In the genomic region with DNA sequence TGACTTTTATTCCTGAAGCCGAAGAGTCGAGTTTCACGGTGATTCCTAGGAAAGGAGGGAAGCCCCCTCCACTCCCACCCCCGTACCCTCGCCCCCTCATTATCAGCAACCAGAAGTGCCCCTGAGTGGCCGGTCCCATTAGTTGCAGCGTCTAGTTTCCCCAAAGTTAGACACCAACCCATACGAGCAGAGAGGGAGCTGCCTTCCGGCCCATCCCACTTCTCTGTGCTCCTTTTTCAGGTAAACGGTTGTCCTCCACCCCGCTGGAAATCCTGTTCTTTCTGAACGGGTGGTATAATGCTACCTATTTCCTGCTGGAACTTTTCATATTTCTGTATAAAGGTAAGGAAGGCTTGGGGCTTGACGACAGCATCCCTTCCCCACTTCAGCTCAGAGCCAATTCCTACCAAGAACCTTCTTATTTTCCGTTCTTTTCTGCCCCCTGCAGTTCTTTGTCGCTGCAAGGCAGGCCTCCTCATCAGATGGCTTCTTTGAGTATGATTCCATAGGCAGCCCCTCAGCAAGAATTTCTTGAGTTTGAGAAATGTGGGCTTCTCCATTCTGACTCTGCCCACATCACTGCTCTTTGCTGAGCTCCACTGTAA, we compare ENCODE assay signal across 8 cellular contexts. TPM values are rescaled to one million over a fixed set of nuclear protein-coding genes. Genes with fewer than 3 reads are reported as not detected.
DNase-seq lines count a peak whose midpoint lies in the region; ATAC-seq and TF ChIP-seq lines count a peak whose summit lies in the region.

No MANE protein-coding gene starts in this region.

- intact Hi-C loops in activated T-helper 1 cell treated with anti-CD3 and anti-CD28 coated beads, Interleukin-12 subunit alpha, Interleukin-12 subunit beta, Interleukin-2, Interleukin-4 antibody, amounts not matched to agents 30 ng/mL and 10 ng/mL and 1 ng/mL, durations not matched to agents 14 hours and 24 hours and 36 hours (cut with micrococcal nuclease): loop anchor here (1.0 to 2.0 kb wide), 4 partner anchors 8 to 57 kb away; partner anchors contain the start of genes CPSF7 and CYB561A3
- intact Hi-C loops in left ventricle myocardium inferior (cut with micrococcal nuclease): no loop called here

- H3K4me1 Mint-ChIP-seq in activated T-helper 1 cell treated with anti-CD3 and anti-CD28 coated beads, Interleukin-12 subunit alpha, Interleukin-12 subunit beta, Interleukin-2, Interleukin-4 antibody, amounts not matched to agents 30 ng/mL and 10 ng/mL and 1 ng/mL, durations not matched to agents 14 hours and 24 hours and 36 hours (ENCODE audit: low read depth): peaks cover 26% of the 10 kb centered on the region

- H3K9me3 ChIP-seq in left ventricle myocardium inferior (replicated peaks): no peaks in the 10 kb centered on the region

- no peaks in the 10 kb centered on the region for H3K27me3 Mint-ChIP-seq in activated T-helper 1 cell treated with anti-CD3 and anti-CD28 coated beads, Interleukin-12 subunit alpha, Interleukin-12 subunit beta, Interleukin-2, Interleukin-4 antibody, amounts not matched to agents 30 ng/mL and 10 ng/mL and 1 ng/mL, durations not matched to agents 14 hours and 24 hours and 36 hours (ENCODE audit: insufficient read depth)

- peaks cover 24% of the 10 kb centered on the region for H3K4me1 ChIP-seq in left ventricle myocardium inferior

- peak overlapping the region; percentile 88 for H3K4me3 ChIP-seq in left ventricle myocardium inferior

- TF ChIP-seq CTCF in left ventricle myocardium inferior (IDR thresholded peaks at IDR 0.05; ENCODE audit: borderline replicate concordance): no peak

- H3K27me3 ChIP-seq in left ventricle myocardium inferior (ENCODE audit: low read depth): no peaks in the 10 kb centered on the region

- H3K27ac ChIP-seq in left ventricle myocardium inferior (replicated peaks): peak overlapping the region; percentile 89

- H3K9me3 Mint-ChIP-seq in activated T-helper 1 cell treated with anti-CD3 and anti-CD28 coated beads, Interleukin-12 subunit alpha, Interleukin-12 subunit beta, Interleukin-2, Interleukin-4 antibody, amounts not matched to agents 30 ng/mL and 10 ng/mL and 1 ng/mL, durations not matched to agents 14 hours and 24 hours and 36 hours: peaks cover 7% of the 10 kb centered on the region

- peaks cover 32% of the 10 kb centered on the region for H3K36me3 ChIP-seq in left ventricle myocardium inferior

- H3K36me3 Mint-ChIP-seq in activated T-helper 1 cell treated with anti-CD3 and anti-CD28 coated beads, Interleukin-12 subunit alpha, Interleukin-12 subunit beta, Interleukin-2, Interleukin-4 antibody, amounts not matched to agents 30 ng/mL and 10 ng/mL and 1 ng/mL, durations not matched to agents 14 hours and 24 hours and 36 hours (ENCODE audit: low read depth): peaks cover 17% of the 10 kb centered on the region

- H3K4me3 Mint-ChIP-seq in activated T-helper 1 cell treated with anti-CD3 and anti-CD28 coated beads, Interleukin-12 subunit alpha, Interleukin-12 subunit beta, Interleukin-2, Interleukin-4 antibody, amounts not matched to agents 30 ng/mL and 10 ng/mL and 1 ng/mL, durations not matched to agents 14 hours and 24 hours and 36 hours: peak overlapping the region; percentile 88

- no peak for ATAC-seq in GM21737 (IDR thresholded peaks at IDR 0.05; ENCODE audit: unreplicated experiment)

- DNase-seq in NCI-H748 (lab: John Stamatoyannopoulos, UW; ENCODE audit: unreplicated experiment) (peak; percentile 24), NCI-H748 treated with DMSO at 0.1 percent for 48 hours (lab: John Stamatoyannopoulos, UW) (no peak), KBM-7 (peak; percentile 41), left ventricle myocardium inferior (no peak), renal cortical epithelial cell (ENCODE audit: low read depth) (peak; percentile 32), NCI-H1436 (lab: John Stamatoyannopoulos, UW) (no peak)
- no peak for DNase-seq in activated T-helper 1 cell treated with anti-CD3 and anti-CD28 coated beads, Interleukin-12 subunit alpha, Interleukin-12 subunit beta, Interleukin-2, Interleukin-4 antibody, amounts not matched to agents 30 ng/mL and 10 ng/mL and 1 ng/mL, durations not matched to agents 14 hours and 24 hours and 36 hours (ENCODE audit: low spot score)

- H3K27ac Mint-ChIP-seq in activated T-helper 1 cell treated with anti-CD3 and anti-CD28 coated beads, Interleukin-12 subunit alpha, Interleukin-12 subunit beta, Interleukin-2, Interleukin-4 antibody, amounts not matched to agents 30 ng/mL and 10 ng/mL and 1 ng/mL, durations not matched to agents 14 hours and 24 hours and 36 hours: peak overlapping the region; percentile 89

- in situ Hi-C loops in KBM-7 (cut with MboI; ENCODE audit: low pct_unique_long_range_greater_than_20kb, low sequenced_read_pairs): no loop called here

RNA-seq across cellular contexts. Expression of gene TMEM216, which starts 0.7 kb away (rescaled TPM):
- total RNA-seq in activated T-helper 1 cell treated with anti-CD3 and anti-CD28 coated beads, Interleukin-12 subunit alpha, Interleukin-12 subunit beta, Interleukin-2, Interleukin-4 antibody, amounts not matched to agents 30 ng/mL and 10 ng/mL and 1 ng/mL, durations not matched to agents 14 hours and 24 hours and 36 hours: 18.8 and 20.2 TPM in 2 replicates
- total RNA-seq in left ventricle myocardium inferior: 4.9 TPM
- total RNA-seq in renal cortical epithelial cell: 10.9 and 12.0 TPM in 2 replicates

RNA-seq across cellular contexts. Expression of gene TMEM138, which starts 30.9 kb away (rescaled TPM):
- total RNA-seq in activated T-helper 1 cell treated with anti-CD3 and anti-CD28 coated beads, Interleukin-12 subunit alpha, Interleukin-12 subunit beta, Interleukin-2, Interleukin-4 antibody, amounts not matched to agents 30 ng/mL and 10 ng/mL and 1 ng/mL, durations not matched to agents 14 hours and 24 hours and 36 hours: 68.4 and 71.7 TPM in 2 replicates
- total RNA-seq in left ventricle myocardium inferior (20.9 TPM), renal cortical epithelial cell (12.3 and 22.9 TPM in 2 replicates)

RNA-seq across cellular contexts. Expression of gene CYB561A3, which starts 31.4 kb away (rescaled TPM):
- 38.1 and 42.3 TPM in 2 replicates for total RNA-seq in activated T-helper 1 cell treated with anti-CD3 and anti-CD28 coated beads, Interleukin-12 subunit alpha, Interleukin-12 subunit beta, Interleukin-2, Interleukin-4 antibody, amounts not matched to agents 30 ng/mL and 10 ng/mL and 1 ng/mL, durations not matched to agents 14 hours and 24 hours and 36 hours
- total RNA-seq in left ventricle myocardium inferior (10.5 TPM), renal cortical epithelial cell (20.1 and 47.0 TPM in 2 replicates)

RNA-seq across cellular contexts. Expression of gene CPSF7, which starts 36.7 kb away (rescaled TPM):
- total RNA-seq in activated T-helper 1 cell treated with anti-CD3 and anti-CD28 coated beads, Interleukin-12 subunit alpha, Interleukin-12 subunit beta, Interleukin-2, Interleukin-4 antibody, amounts not matched to agents 30 ng/mL and 10 ng/mL and 1 ng/mL, durations not matched to agents 14 hours and 24 hours and 36 hours: 141 and 148 TPM in 2 replicates
- total RNA-seq in left ventricle myocardium inferior: 39.9 TPM
- total RNA-seq in renal cortical epithelial cell: 10.9 and 27.7 TPM in 2 replicates

RNA-seq across cellular contexts. Expression of gene SDHAF2, which starts 36.8 kb away (rescaled TPM):
- 49.5 and 58.1 TPM in 2 replicates for total RNA-seq in activated T-helper 1 cell treated with anti-CD3 and anti-CD28 coated beads, Interleukin-12 subunit alpha, Interleukin-12 subunit beta, Interleukin-2, Interleukin-4 antibody, amounts not matched to agents 30 ng/mL and 10 ng/mL and 1 ng/mL, durations not matched to agents 14 hours and 24 hours and 36 hours
- total RNA-seq in left ventricle myocardium inferior: 38.1 TPM
- 35.0 and 58.5 TPM in 2 replicates for total RNA-seq in renal cortical epithelial cell

Comparison
In these comparisons a context has a peak if more than half of its experiments do, and no peak if none do; other contexts are left out.
1. DNase-seq: peak in NCI-H748 (single experiment), KBM-7 (single experiment) and renal cortical epithelial cell (single experiment); none in NCI-H748 treated with DMSO at 0.1 percent for 48 hours (single experiment), activated T-helper 1 cell treated with anti-CD3 and anti-CD28 coated beads, Interleukin-12 subunit alpha, Interleukin-12 subunit beta, Interleukin-2, Interleukin-4 antibody, amounts not matched to agents 30 ng/mL and 10 ng/mL and 1 ng/mL, durations not matched to agents 14 hours and 24 hours and 36 hours (single experiment), left ventricle myocardium inferior (single experiment) and NCI-H1436 (single experiment).